In the genomic region with DNA sequence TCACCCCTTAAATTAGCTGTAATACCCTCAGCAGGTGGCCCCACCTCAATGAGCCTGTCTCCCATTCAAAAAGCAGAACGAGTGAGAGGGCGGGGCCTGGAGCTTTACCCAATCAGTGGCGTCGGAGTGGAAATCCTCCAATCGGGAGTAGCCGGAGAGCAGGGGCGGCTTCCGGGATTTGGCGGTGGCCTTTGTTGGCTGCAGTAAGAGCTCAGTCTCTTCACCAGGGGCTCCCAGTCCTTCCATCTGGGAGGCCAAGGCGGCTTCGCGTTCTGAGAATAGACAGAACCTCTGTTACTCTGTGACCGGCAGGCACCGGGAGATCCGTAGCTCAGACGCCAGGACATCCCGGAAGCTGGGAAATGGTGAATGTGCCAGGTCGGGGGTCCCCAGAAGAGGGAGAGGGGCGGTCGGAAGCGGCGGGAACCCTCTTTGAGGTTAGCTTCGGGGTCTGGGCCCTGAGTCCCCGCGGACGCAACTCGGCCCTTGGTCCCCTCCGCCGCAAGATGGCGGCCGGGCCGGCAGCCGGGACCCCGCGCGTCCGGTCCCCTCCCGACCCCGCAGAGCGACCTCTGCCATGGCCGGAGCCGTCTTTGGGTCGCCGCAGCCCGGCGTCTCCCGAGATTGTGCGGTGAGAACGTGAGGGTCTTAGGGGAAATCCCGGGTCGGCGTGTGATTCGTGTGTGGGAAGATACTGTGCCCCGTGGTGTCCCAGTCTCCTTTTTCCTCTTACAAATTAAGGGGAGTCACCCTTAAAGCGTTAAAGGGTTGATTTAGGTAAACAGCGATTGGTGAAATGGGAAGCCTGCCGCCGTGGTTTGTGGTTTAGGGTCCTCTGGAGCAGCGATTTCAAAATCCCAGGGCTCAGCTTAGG, we compare ENCODE assay signal across 1 cellular context.
TF ChIP-seq lines count a peak whose summit lies in the region.

No MANE protein-coding gene starts in this region.

TF ChIP-seq in HepG2, 621 proteins besides CTCF, POLR2A, EP300 and RAD21 (continued from another document and continues in another):
- TF ChIP-seq PHB2 (IDR thresholded peaks at IDR 0.05; ENCODE audit: partially characterized antibody) (no peak), MED8 (CRISPR knock-in tag; IDR thresholded peaks at IDR 0.05; ENCODE audit: insufficient replicate concordance) (peak; percentile 81), ZFY (CRISPR knock-in tag; IDR thresholded peaks at IDR 0.05) (peak; percentile 95), ZMYM4 (CRISPR knock-in tag; IDR thresholded peaks at IDR 0.05) (peak; percentile 93), ATF4 (CRISPR knock-in tag; IDR thresholded peaks at IDR 0.05) (0 out of 4 replicates have a peak, but pooled peaks of 1 of the 2 experiments have one; percentile 50), EHMT2 (IDR thresholded peaks at IDR 0.05; ENCODE audit: borderline replicate concordance, low read depth, low read length) (no peak), TERF1 (CRISPR knock-in tag; IDR thresholded peaks at IDR 0.05) (0 out of 2 replicates have a peak, but pooled peaks have one; percentile 57), IKZF5 (CRISPR knock-in tag; IDR thresholded peaks at IDR 0.05) (peak; percentile 95), MAFG (CRISPR knock-in tag; IDR thresholded peaks at IDR 0.05) (no peak), NCOA1 (CRISPR knock-in tag; IDR thresholded peaks at IDR 0.05) (peak; percentile 74), SP4 (CRISPR knock-in tag; IDR thresholded peaks at IDR 0.05) (peak; percentile 86), YEATS4 (CRISPR knock-in tag; IDR thresholded peaks at IDR 0.05; ENCODE audit: borderline replicate concordance) (peak; percentile 92), ZMYM3 (CRISPR knock-in tag; IDR thresholded peaks at IDR 0.05) (no peak), CREM (IDR thresholded peaks at IDR 0.05) (peak; percentile 48; the same call in 1 of the 2 replicates), CREM (CRISPR knock-in tag; IDR thresholded peaks at IDR 0.05) (no peak), TBX3 (IDR thresholded peaks at IDR 0.05; ENCODE audit: borderline replicate concordance) (no peak), ZFP36L2 (CRISPR knock-in tag; IDR thresholded peaks at IDR 0.05) (no peak; the same call in 1 of the 2 replicates), KMT2A (CRISPR knock-in tag; IDR thresholded peaks at IDR 0.05) (peak; percentile 60), KAT8 (CRISPR knock-in tag; IDR thresholded peaks at IDR 0.05) (peak; percentile 92), ZNF18 (CRISPR knock-in tag; IDR thresholded peaks at IDR 0.05; ENCODE audit: insufficient replicate concordance) (no peak), MEF2D (CRISPR knock-in tag; IDR thresholded peaks at IDR 0.05) (peak; percentile 69; the same call in 1 of the 2 replicates), ZNF124 (CRISPR knock-in tag; IDR thresholded peaks at IDR 0.05) (0 out of 2 replicates have a peak, but pooled peaks have one; percentile 64), CCDC6 (CRISPR knock-in tag; IDR thresholded peaks at IDR 0.05) (no peak), NR2C2 (CRISPR knock-in tag; IDR thresholded peaks at IDR 0.05; ENCODE audit: borderline replicate concordance) (no peak), ZBTB3 (CRISPR knock-in tag; IDR thresholded peaks at IDR 0.05; ENCODE audit: borderline replicate concordance, low read depth) (no peak), ZNF501 (CRISPR knock-in tag; IDR thresholded peaks at IDR 0.05) (peak; percentile 89; the same call in 1 of the 2 replicates), ZKSCAN5 (CRISPR knock-in tag; IDR thresholded peaks at IDR 0.05) (no peak), STAT5B (CRISPR knock-in tag; IDR thresholded peaks at IDR 0.05) (peak; percentile 84; the same call in 1 of the 2 replicates), ZBTB14 (CRISPR knock-in tag; IDR thresholded peaks at IDR 0.05) (peak; percentile 54), MAX (IDR thresholded peaks at IDR 0.05) (peak; percentile 52; the same call in 1 of the 2 replicates), ZNF292 (CRISPR knock-in tag; IDR thresholded peaks at IDR 0.05; ENCODE audit: borderline replicate concordance, low read depth) (no peak; the same call in 1 of the 2 replicates), TBP (CRISPR knock-in tag; IDR thresholded peaks at IDR 0.05) (no peak), CBX2 (IDR thresholded peaks at IDR 0.05; ENCODE audit: low read depth, low read length) (no peak), CBX2 (CRISPR knock-in tag; IDR thresholded peaks at IDR 0.05; ENCODE audit: low read depth) (no peak), MAF1 (CRISPR knock-in tag; IDR thresholded peaks at IDR 0.05; ENCODE audit: borderline replicate concordance) (peak; percentile 91), ZSCAN25 (CRISPR knock-in tag; IDR thresholded peaks at IDR 0.05) (no peak), NFIC (IDR thresholded peaks at IDR 0.05; ENCODE audit: low read length) (0 out of 2 replicates have a peak, but pooled peaks have one; percentile 12), ZSCAN21 (CRISPR knock-in tag; IDR thresholded peaks at IDR 0.05; ENCODE audit: borderline replicate concordance) (peak; percentile 93), LCORL (IDR thresholded peaks at IDR 0.05) (no peak), LCORL (CRISPR knock-in tag; IDR thresholded peaks at IDR 0.05) (peak; percentile 66), PCBP1 (IDR thresholded peaks at IDR 0.05; ENCODE audit: borderline replicate concordance, low read depth, low read length) (no peak), RFX1 (IDR thresholded peaks at IDR 0.05) (no peak), NFE2L1 (CRISPR knock-in tag; IDR thresholded peaks at IDR 0.05; ENCODE audit: borderline replicate concordance) (peak; percentile 26; the same call in 1 of the 2 replicates), ZNF564 (CRISPR knock-in tag; IDR thresholded peaks at IDR 0.05) (no peak; the same call in 1 of the 2 replicates), ZFP36L1 (CRISPR knock-in tag; IDR thresholded peaks at IDR 0.05) (peak; percentile 87; the same call in 1 of the 2 replicates), ZSCAN31 (CRISPR knock-in tag; IDR thresholded peaks at IDR 0.05; ENCODE audit: low read depth) (peak; percentile 87), UBTF (CRISPR knock-in tag; IDR thresholded peaks at IDR 0.05) (peak; percentile 95)
- TF ChIP-seq, protein P1, sequence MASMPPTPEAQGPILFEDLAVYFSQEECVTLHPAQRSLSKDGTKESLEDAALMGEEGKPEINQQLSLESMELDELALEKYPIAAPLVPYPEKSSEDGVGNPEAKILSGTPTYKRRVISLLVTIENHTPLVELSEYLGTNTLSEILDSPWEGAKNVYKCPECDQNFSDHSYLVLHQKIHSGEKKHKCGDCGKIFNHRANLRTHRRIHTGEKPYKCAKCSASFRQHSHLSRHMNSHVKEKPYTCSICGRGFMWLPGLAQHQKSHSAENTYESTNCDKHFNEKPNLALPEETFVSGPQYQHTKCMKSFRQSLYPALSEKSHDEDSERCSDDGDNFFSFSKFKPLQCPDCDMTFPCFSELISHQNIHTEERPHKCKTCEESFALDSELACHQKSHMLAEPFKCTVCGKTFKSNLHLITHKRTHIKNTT (CRISPR knock-in tag; IDR thresholded peaks at IDR 0.05): no peak
- TF ChIP-seq, protein P2, sequence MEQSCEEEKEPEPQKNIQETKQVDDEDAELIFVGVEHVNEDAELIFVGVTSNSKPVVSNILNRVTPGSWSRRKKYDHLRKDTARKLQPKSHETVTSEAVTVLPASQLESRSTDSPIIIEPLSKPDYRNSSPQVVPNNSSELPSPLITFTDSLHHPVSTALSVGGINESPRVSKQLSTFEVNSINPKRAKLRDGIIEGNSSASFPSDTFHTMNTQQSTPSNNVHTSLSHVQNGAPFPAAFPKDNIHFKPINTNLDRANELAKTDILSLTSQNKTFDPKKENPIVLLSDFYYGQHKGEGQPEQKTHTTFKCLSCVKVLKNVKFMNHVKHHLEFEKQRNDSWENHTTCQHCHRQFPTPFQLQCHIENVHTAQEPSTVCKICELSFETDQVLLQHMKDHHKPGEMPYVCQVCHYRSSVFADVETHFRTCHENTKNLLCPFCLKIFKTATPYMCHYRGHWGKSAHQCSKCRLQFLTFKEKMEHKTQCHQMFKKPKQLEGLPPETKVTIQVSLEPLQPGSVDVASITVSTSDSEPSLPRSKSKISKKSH (CRISPR knock-in tag; IDR thresholded peaks at IDR 0.05; ENCODE audit: borderline replicate concordance): peak; percentile 95
- TF ChIP-seq, protein P3, sequence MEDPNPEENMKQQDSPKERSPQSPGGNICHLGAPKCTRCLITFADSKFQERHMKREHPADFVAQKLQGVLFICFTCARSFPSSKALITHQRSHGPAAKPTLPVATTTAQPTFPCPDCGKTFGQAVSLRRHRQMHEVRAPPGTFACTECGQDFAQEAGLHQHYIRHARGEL (CRISPR knock-in tag; IDR thresholded peaks at IDR 0.05): 0 out of 2 replicates have a peak, but pooled peaks have one; percentile 40
- TF ChIP-seq, protein P4, sequence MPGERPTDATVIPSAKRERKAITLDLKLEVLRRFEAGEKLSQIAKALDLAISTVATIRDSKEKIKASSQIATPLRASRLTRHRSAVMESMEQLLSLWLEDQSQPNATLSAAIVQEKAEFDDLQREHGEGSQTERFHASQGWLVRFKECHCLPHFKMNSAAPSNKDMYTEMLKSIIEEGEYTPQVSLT (CRISPR knock-in tag; IDR thresholded peaks at IDR 0.05; ENCODE audit: borderline replicate concordance, low read depth): no peak
- TF ChIP-seq, protein P5, sequence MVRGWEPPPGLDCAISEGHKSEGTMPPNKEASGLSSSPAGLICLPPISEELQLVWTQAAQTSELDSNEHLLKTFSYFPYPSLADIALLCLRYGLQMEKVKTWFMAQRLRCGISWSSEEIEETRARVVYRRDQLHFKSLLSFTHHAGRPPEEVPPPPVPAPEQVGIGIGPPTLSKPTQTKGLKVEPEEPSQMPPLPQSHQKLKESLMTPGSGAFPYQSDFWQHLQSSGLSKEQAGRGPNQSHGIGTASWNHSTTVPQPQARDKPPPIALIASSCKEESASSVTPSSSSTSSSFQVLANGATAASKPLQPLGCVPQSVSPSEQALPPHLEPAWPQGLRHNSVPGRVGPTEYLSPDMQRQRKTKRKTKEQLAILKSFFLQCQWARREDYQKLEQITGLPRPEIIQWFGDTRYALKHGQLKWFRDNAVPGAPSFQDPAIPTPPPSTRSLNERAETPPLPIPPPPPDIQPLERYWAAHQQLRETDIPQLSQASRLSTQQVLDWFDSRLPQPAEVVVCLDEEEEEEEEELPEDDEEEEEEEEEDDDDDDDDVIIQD (CRISPR knock-in tag; IDR thresholded peaks at IDR 0.05; ENCODE audit: low read depth): 0 out of 2 replicates have a peak, but pooled peaks have one; percentile 43
